ENCODE assay signal across 12 cellular contexts in genomic region chr1:8061673-8062386, GRCh38. TPM values are rescaled to one million over a fixed set of nuclear protein-coding genes. Genes with fewer than 3 reads are reported as not detected.
DNase-seq lines count a peak whose midpoint lies in the region; ATAC-seq, FAIRE-seq and TF ChIP-seq lines count a peak whose summit lies in the region.
"Had no signal": no experiment of that assay in that cellular context is flagged by ENCODE, and none has a peak within 500 bp of the region (broad histone marks: within the 10 kb centered on the region; RNA-seq: fewer than 3 reads in every experiment).

No MANE protein-coding gene starts in this region.

- ATAC-seq in HepG2 (no peak), gastrocnemius medialis (no peak)

- H3K4me1 ChIP-seq in breast epithelium (no peaks in the 10 kb centered on the region), HepG2 (ENCODE audit: insufficient read depth, low read length) (peaks cover 18% of the 10 kb centered on the region), thyroid gland (peaks cover 28 to 40% of the 10 kb centered on the region in 2 donors), gastrocnemius medialis (no peaks in the 10 kb centered on the region)
- H3K4me1 ChIP-seq: right lobe of liver had no signal

- H3K4me2 ChIP-seq in HepG2 (ENCODE audit: low read depth, low read length), result no peak overlapping the region

- H2AFZ ChIP-seq in HepG2 (ENCODE audit: low read length), result no peak overlapping the region

- in situ Hi-C loops in HepG2 (cut with HindIII; ENCODE audit: extremely low pct_ligation_motif_present, low pct_unique_long_range_greater_than_20kb), result no loop called here
- in situ Hi-C loops in gastrocnemius medialis (cut with MboI; ENCODE audit: low sequenced_read_pairs in 4 of 4), result no loop called here

- no peaks in the 10 kb centered on the region for H3K27me3 ChIP-seq in breast epithelium
- H3K27me3 ChIP-seq in HepG2 (ENCODE audit: control insufficient read depth in 1 of 2, insufficient read depth in 2 of 2, low read length in 2 of 2), result no peaks in the 10 kb centered on the region
- no peaks in the 10 kb centered on the region for H3K27me3 ChIP-seq in thyroid gland
- H3K27me3 ChIP-seq in gastrocnemius medialis, result no peaks in the 10 kb centered on the region
- H3K27me3 ChIP-seq: right lobe of liver had no signal

- no peak for TF ChIP-seq RAD21 in HepG2 (CRISPR knock-in tag; IDR thresholded peaks at IDR 0.05)

- peak overlapping the region; percentile 27 to 54 for H3K27ac ChIP-seq in breast epithelium
- H3K27ac ChIP-seq in HepG2 (ENCODE audit: extremely low read length, insufficient read depth, low read length), result no peak overlapping the region
- H3K27ac ChIP-seq in thyroid gland, result peak overlapping the region; percentile 73 to 89 (median 85)
- H3K27ac ChIP-seq in gastrocnemius medialis, result no peak overlapping the region
- H3K27ac ChIP-seq: HL-60, right lobe of liver, WERI-Rb-1 had no signal

- TF ChIP-seq CTCF in breast epithelium (IDR thresholded peaks at IDR 0.05) (peak in 1 of 3 donors; percentile 8), HepG2 (CRISPR knock-in tag; IDR thresholded peaks at IDR 0.05) (no peak), thyroid gland (IDR thresholded peaks at IDR 0.05) (peak in 1 of 6 experiments; percentile 35), gastrocnemius medialis (IDR thresholded peaks at IDR 0.05 in 4 of 5, conservative IDR thresholded peaks at IDR 0.05 in 1 of 5) (no peak)

- no TSS peak for BruUV-seq in HepG2 (replicated peaks; lab: Mats Ljungman, UMichigan)

- WGBS in HepG2 (ENCODE audit: low lambda C conversion rate), result 85% methylated on average over 11 of the region's 11 CpGs
- 57 to 70% methylated on average over 11 of the region's 11 CpGs for WGBS in thyroid gland, 2 donors

- H4K20me1 ChIP-seq in HepG2 (ENCODE audit: insufficient read depth, low read length), result no peaks in the 10 kb centered on the region

- peak; percentile 86 for DNase-seq in LHCN-M2 (ENCODE audit: low read depth)
- DNase-seq in breast epithelium (ENCODE audit: low spot score in 2 of 2), result no peak
- no peak for DNase-seq in HepG2 (ENCODE audit: low spot score)
- DNase-seq in thyroid gland, result no peak
- DNase-seq in gastrocnemius medialis, result no peak
- DNase-seq in NCI-H2227 (lab: John Stamatoyannopoulos, UW; ENCODE audit: unreplicated experiment), result no peak
- no peak for DNase-seq in CD1c-positive myeloid dendritic cell (ENCODE audit: extremely low spot score)
- no peak for DNase-seq in NCI-H187 treated with DMSO at 0.1 percent for 48 hours (lab: John Stamatoyannopoulos, UW)
- DNase-seq: DND-41, right lobe of liver, WERI-Rb-1 had no signal

- FAIRE-seq in HepG2 (lab: Jason Lieb, UNC), result no peak

- H3K36me3 ChIP-seq in breast epithelium (no peaks in the 10 kb centered on the region), HepG2 (replicated peaks in 1 of 2; ENCODE audit: control insufficient read depth in 1 of 2, insufficient read depth in 2 of 2, low read length in 2 of 2) (no peaks in the 10 kb centered on the region), thyroid gland (no peaks in the 10 kb centered on the region), gastrocnemius medialis (no peaks in the 10 kb centered on the region)
- H3K36me3 ChIP-seq: right lobe of liver, WERI-Rb-1 had no signal

- H3K9me3 ChIP-seq in breast epithelium, result no peaks in the 10 kb centered on the region
- H3K9me3 ChIP-seq in HepG2 (ENCODE audit: low read length), result no peaks in the 10 kb centered on the region
- H3K9me3 ChIP-seq in thyroid gland, result no peaks in the 10 kb centered on the region
- no peaks in the 10 kb centered on the region for H3K9me3 ChIP-seq in gastrocnemius medialis
- H3K9me3 ChIP-seq: right lobe of liver had no signal

- CTCF ChIA-PET in HepG2 (lab: Yijun Ruan, JAX; ENCODE audit: low intra/inter-chr PET ratio, low total read pairs), result no interaction called here

- H3K9ac ChIP-seq in HepG2 (ENCODE audit: insufficient read depth, low read depth, low read length), result no peak overlapping the region

- no peak overlapping the region for H3K4me3 ChIP-seq in breast epithelium
- no peak overlapping the region for H3K4me3 ChIP-seq in HepG2 (replicated peaks in 1 of 3; ENCODE audit: insufficient read depth in 1 of 3, low read depth in 2 of 3, low read length in 3 of 3)
- H3K4me3 ChIP-seq in thyroid gland (replicated peaks in 1 of 3), result no peak overlapping the region
- H3K4me3 ChIP-seq in gastrocnemius medialis, result no peak overlapping the region
- H3K4me3 ChIP-seq: right lobe of liver had no signal

- H3K79me2 ChIP-seq in HepG2 (ENCODE audit: insufficient read depth, low read length), result no peaks in the 10 kb centered on the region

- TF ChIP-seq EP300 in HepG2 (IDR thresholded peaks at IDR 0.05; ENCODE audit: low read depth in 2 of 2, low read length in 2 of 2) (no peak), HepG2 (CRISPR knock-in tag; IDR thresholded peaks at IDR 0.05; ENCODE audit: borderline replicate concordance) (no peak)

- intact Hi-C loops in breast epithelium (cut with DNase I; ENCODE audit: low total_unique reads), result no loop called here
- intact Hi-C loops in HepG2 (cut with micrococcal nuclease; ENCODE audit: unreplicated experiment), result no loop called here
- intact Hi-C loops in thyroid gland (cut with DNase I), result no loop called here
- intact Hi-C loops in gastrocnemius medialis (cut with DNase I; ENCODE audit: low total_unique reads), result no loop called here

- TF ChIP-seq POLR2A in breast epithelium (IDR thresholded peaks at IDR 0.05), result no peak
- no peak for TF ChIP-seq POLR2A in HepG2 (IDR thresholded peaks at IDR 0.05; ENCODE audit: insufficient read depth in 1 of 2, low read depth in 2 of 2, low read length in 2 of 2)
- no peak for TF ChIP-seq POLR2A in thyroid gland (IDR thresholded peaks at IDR 0.05)
- TF ChIP-seq POLR2A in gastrocnemius medialis (IDR thresholded peaks at IDR 0.05), result no peak

- POLR2A ChIA-PET in HepG2 (lab: Yijun Ruan, JAX), result interaction anchor here (0.8 to 1.9 kb wide), 4 partner anchors 33 to 60 kb away, joined by 3 to 8 read pairs (median 6); no protein-coding TSS in a partner anchor

TF ChIP-seq in HepG2, 621 proteins besides CTCF, POLR2A, EP300 and RAD21 (continues in another document):
- TF ChIP-seq ZSCAN25 (CRISPR knock-in tag; IDR thresholded peaks at IDR 0.05), result no peak
- no peak for TF ChIP-seq ARNT2 (CRISPR knock-in tag; IDR thresholded peaks at IDR 0.05; ENCODE audit: low read depth)
- no peak for TF ChIP-seq TFAP4 (IDR thresholded peaks at IDR 0.05; ENCODE audit: borderline replicate concordance, low read depth)
- TF ChIP-seq REXO4 (CRISPR knock-in tag; IDR thresholded peaks at IDR 0.05; ENCODE audit: borderline replicate concordance), result no peak
- TF ChIP-seq ZNF883 (CRISPR knock-in tag; IDR thresholded peaks at IDR 0.05; ENCODE audit: not compliant biosample characterization), result no peak
- no peak for TF ChIP-seq ISX (CRISPR knock-in tag; conservative IDR thresholded peaks at IDR 0.05)
- no peak for TF ChIP-seq SP1 (IDR thresholded peaks at IDR 0.05)
- 0 out of 2 replicates have a peak, but pooled peaks have one; percentile 3 for TF ChIP-seq SP1 (CRISPR knock-in tag; IDR thresholded peaks at IDR 0.05)
- TF ChIP-seq ZBTB1 (CRISPR knock-in tag; IDR thresholded peaks at IDR 0.05; ENCODE audit: borderline replicate concordance), result no peak
- no peak for TF ChIP-seq ZNF383 (CRISPR knock-in tag; IDR thresholded peaks at IDR 0.05; ENCODE audit: borderline replicate concordance)
- TF ChIP-seq BHLHE40 (IDR thresholded peaks at IDR 0.05; ENCODE audit: low read length), result no peak
- no peak for TF ChIP-seq ZNF329 (CRISPR knock-in tag; IDR thresholded peaks at IDR 0.05; ENCODE audit: low read depth)
- no peak for TF ChIP-seq ZNF441 (CRISPR knock-in tag; IDR thresholded peaks at IDR 0.05; ENCODE audit: borderline replicate concordance)
- TF ChIP-seq ZNF816 (CRISPR knock-in tag; IDR thresholded peaks at IDR 0.05; ENCODE audit: borderline replicate concordance), result no peak
- no peak for TF ChIP-seq MED1 (CRISPR knock-in tag; IDR thresholded peaks at IDR 0.05)
- no peak for TF ChIP-seq KLF13 (CRISPR knock-in tag; IDR thresholded peaks at IDR 0.05)

RNA-seq across cellular contexts. Expression of gene ERRFI1, which starts 35.7 kb away (rescaled TPM):
- total RNA-seq in LHCN-M2 (2014; rRNA removed) (313 and 316 TPM in 2 replicates), breast epithelium (100 to 1,000 TPM; 207 to 550 (median 379) TPM), HepG2 (2016; rRNA removed; fragmentation: Illumina TruSeq; extraction: Trizol) (84.4 and 99.5 TPM in 2 replicates), thyroid gland (100 to 1,000 TPM in 2 of 4 donors, 10 to 100 TPM in 2; 59.9 to 133 (median 85.0) TPM), gastrocnemius medialis (100 to 1,000 TPM; 184 to 644 (median 448) TPM)
- 106 TPM for polyA plus RNA-seq in LHCN-M2 (2012)
- 16.2 and 17.9 TPM in 2 replicates for total RNA-seq in HepG2 (2016; cell fraction: cytosol; rRNA removed; fragmentation: Illumina TruSeq; extraction: Trizol; ENCODE audit: low read depth)
- total RNA-seq in HepG2 (2016; cell fraction: insoluble cytoplasmic fraction; rRNA removed; fragmentation: Illumina TruSeq; extraction: Trizol), result 83.4 and 92.6 TPM in 2 replicates
- 72.5 and 74.8 TPM in 2 replicates for total RNA-seq in HepG2 (2016; cell fraction: membrane; rRNA removed; fragmentation: Illumina TruSeq; extraction: Trizol)
- 61.8 and 73.3 TPM in 2 replicates for total RNA-seq in HepG2 (2016; cell fraction: nucleus; rRNA removed; fragmentation: Illumina TruSeq; extraction: Trizol)
- 634 and 753 TPM in 2 replicates for polyA plus RNA-seq in HepG2 (2011; rRNA removed)
- polyA plus RNA-seq in HepG2 (2011; cell fraction: cytosol; rRNA removed), result 492 and 608 TPM in 2 replicates
- 300 and 467 TPM in 2 replicates for polyA plus RNA-seq in HepG2 (2011; cell fraction: nucleus; rRNA removed)
- 335 and 494 TPM in 2 replicates for polyA plus RNA-seq in HepG2 (2012)
- 8.7 and 10.5 TPM in 2 replicates for polyA plus RNA-seq in HepG2 (2016; cell fraction: cytosol; fragmentation: Illumina TruSeq; extraction: Trizol; ENCODE audit: low read depth)
- polyA plus RNA-seq in HepG2 (2016; cell fraction: insoluble cytoplasmic fraction; fragmentation: Illumina TruSeq; extraction: Trizol; ENCODE audit: low read depth), result 102 and 107 TPM in 2 replicates
- polyA plus RNA-seq in HepG2 (2016; cell fraction: membrane; fragmentation: Illumina TruSeq; extraction: Trizol; ENCODE audit: low read depth), result 41.9 and 45.1 TPM in 2 replicates
- 110 and 117 TPM in 2 replicates for polyA plus RNA-seq in HepG2 (2016; cell fraction: nucleus; fragmentation: Illumina TruSeq; extraction: Trizol; ENCODE audit: insufficient read depth, low read depth)
- 6.9 and 217 TPM in 2 replicates for polyA minus RNA-seq in HepG2 (2011; rRNA and poly(A)+ RNA removed; ENCODE audit: low replicate concordance)
- 288 and 291 TPM in 2 replicates for polyA minus RNA-seq in HepG2 (2011; cell fraction: cytosol; rRNA and poly(A)+ RNA removed)
- 228 and 458 TPM in 2 replicates for polyA minus RNA-seq in HepG2 (2011; cell fraction: nucleus; rRNA and poly(A)+ RNA removed)

Comparison
In these comparisons a context has a peak if more than half of its experiments do, and no peak if none do; other contexts are left out.
1. H3K27ac ChIP-seq: peak in breast epithelium (2 of 2) and thyroid gland (3 of 3); none in HepG2 (single experiment) and gastrocnemius medialis (0 of 4).